1 cellular context compared by ENCODE assay signal in the genomic region with DNA sequence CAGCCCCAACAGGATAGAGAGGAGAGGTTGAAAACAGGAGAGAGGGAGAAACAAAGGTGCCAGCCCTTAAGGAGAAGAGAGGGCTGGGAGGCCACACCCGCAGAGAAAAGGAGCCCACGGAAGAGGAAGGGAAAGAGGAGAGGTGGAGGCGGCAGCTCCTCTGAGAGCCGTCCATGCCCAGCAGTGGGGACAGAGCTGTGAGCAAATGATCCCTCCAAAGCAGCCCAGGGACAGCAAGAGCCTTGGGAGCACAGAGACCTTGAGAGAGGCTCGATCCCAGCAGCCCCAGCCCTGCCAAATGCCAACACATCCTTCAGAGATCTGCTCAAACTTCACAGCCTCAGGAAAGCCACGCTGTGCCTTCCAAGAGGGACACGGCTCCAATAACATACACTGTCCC.
TF ChIP-seq lines count a peak whose summit lies in the region.

No MANE protein-coding gene starts in this region.

TF ChIP-seq in IMR-90, 13 proteins besides CTCF, POLR2A, EP300 and RAD21:
- TF ChIP-seq NFE2L2 (IDR thresholded peaks at IDR 0.05; ENCODE audit: low read depth, low read length) (no peak), CEBPB (IDR thresholded peaks at IDR 0.05; ENCODE audit: low read depth, low read length) (no peak), MXI1 (IDR thresholded peaks at IDR 0.05; ENCODE audit: borderline replicate concordance, low read depth, low read length) (no peak), BHLHE40 (IDR thresholded peaks at IDR 0.05; ENCODE audit: low read depth, low read length) (no peak), RCOR1 (IDR thresholded peaks at IDR 0.05; ENCODE audit: insufficient replicate concordance, low read length) (no peak), MAFK (IDR thresholded peaks at IDR 0.05; ENCODE audit: low read depth, low read length) (no peak), SMC3 (IDR thresholded peaks at IDR 0.05; ENCODE audit: low read depth, low read length) (no peak), CHD1 (IDR thresholded peaks at IDR 0.05; ENCODE audit: low read depth, low read length) (no peak), FOS (IDR thresholded peaks at IDR 0.05; ENCODE audit: low read depth, low read length) (no peak), RFX5 (IDR thresholded peaks at IDR 0.05; ENCODE audit: low read depth, low read length) (no peak), MAZ (IDR thresholded peaks at IDR 0.05; ENCODE audit: borderline replicate concordance, low read depth, low read length) (no peak)
- TF ChIP-seq, protein P1, sequence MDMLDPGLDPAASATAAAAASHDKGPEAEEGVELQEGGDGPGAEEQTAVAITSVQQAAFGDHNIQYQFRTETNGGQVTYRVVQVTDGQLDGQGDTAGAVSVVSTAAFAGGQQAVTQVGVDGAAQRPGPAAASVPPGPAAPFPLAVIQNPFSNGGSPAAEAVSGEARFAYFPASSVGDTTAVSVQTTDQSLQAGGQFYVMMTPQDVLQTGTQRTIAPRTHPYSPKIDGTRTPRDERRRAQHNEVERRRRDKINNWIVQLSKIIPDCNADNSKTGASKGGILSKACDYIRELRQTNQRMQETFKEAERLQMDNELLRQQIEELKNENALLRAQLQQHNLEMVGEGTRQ (IDR thresholded peaks at IDR 0.05; ENCODE audit: low read depth, low read length) = no peak
- TF ChIP-seq, protein P2, sequence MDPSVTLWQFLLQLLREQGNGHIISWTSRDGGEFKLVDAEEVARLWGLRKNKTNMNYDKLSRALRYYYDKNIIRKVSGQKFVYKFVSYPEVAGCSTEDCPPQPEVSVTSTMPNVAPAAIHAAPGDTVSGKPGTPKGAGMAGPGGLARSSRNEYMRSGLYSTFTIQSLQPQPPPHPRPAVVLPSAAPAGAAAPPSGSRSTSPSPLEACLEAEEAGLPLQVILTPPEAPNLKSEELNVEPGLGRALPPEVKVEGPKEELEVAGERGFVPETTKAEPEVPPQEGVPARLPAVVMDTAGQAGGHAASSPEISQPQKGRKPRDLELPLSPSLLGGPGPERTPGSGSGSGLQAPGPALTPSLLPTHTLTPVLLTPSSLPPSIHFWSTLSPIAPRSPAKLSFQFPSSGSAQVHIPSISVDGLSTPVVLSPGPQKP (IDR thresholded peaks at IDR 0.05; ENCODE audit: borderline replicate concordance, low read depth, low read length) = no peak
TF ChIP-seq in IMR-90: peak in this region for 0.
